Comparison of ENCODE assay signal across 20 cellular contexts in the genomic region with DNA sequence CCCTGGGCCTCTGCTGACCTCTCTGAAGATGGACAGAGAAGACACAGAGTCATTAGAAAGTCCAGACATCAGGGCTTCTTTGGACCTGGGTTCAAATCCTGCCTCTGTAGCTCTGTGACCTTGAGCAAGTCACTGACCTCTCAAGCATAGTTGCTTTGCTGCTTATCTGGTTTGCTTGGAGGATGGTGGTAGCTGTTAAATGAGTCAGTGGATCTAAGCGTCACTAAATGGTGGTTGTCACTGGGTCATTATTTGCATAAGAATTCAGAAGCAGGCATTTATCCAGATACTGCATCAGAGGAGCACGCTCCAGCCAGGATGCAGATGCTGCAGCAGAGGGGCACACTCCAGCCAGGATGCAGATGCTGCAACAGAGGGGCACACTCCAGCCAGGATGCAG.
DNase-seq lines count a peak whose midpoint lies in the region; ATAC-seq, FAIRE-seq and TF ChIP-seq lines count a peak whose summit lies in the region.
"Had no signal": no experiment of that assay in that cellular context is flagged by ENCODE, and none has a peak within 500 bp of the region (broad histone marks: within the 10 kb centered on the region; RNA-seq: fewer than 3 reads in every experiment).

No MANE protein-coding gene starts in this region.

- H3K4me3 ChIP-seq in A549 (no peak overlapping the region), foreskin fibroblast (ENCODE audit: low read depth in 1 of 2, low read length in 2 of 2) (no peak overlapping the region)
- H3K4me3 ChIP-seq: Peyer's patch had no signal

- no peak for TF ChIP-seq CTCF in A549 (IDR thresholded peaks at IDR 0.05)
- no peak for TF ChIP-seq CTCF in foreskin fibroblast (IDR thresholded peaks at IDR 0.05; ENCODE audit: low read depth, low read length)

- no peak for TF ChIP-seq RAD21 in A549 (conservative IDR thresholded peaks at IDR 0.05 in 1 of 2, IDR thresholded peaks at IDR 0.05 in 1 of 2)

- ATAC-seq in A549 (no peak), HG03571 (IDR thresholded peaks at IDR 0.05; ENCODE audit: unreplicated experiment) (no peak)

- no peak for FAIRE-seq in A549 (lab: Jason Lieb, UNC)
- FAIRE-seq: A204.1, D721Med had no signal

- POLR2A ChIA-PET in A549 (lab: Yijun Ruan, JAX), result interaction anchor here (1.3 kb wide), 1 partner anchor 29 kb away, joined by 3 read pairs; no protein-coding TSS in a partner anchor

- CTCF ChIA-PET in A549 (lab: Yijun Ruan, JAX), result interaction anchor here (1.5 kb wide), 1 partner anchor 268 kb away, joined by 5 read pairs; no protein-coding TSS in a partner anchor

- TF ChIP-seq EP300 in A549 (IDR thresholded peaks at IDR 0.05), result no peak

- H3K4me1 ChIP-seq in A549, result peaks cover 19% of the 10 kb centered on the region
- H3K4me1 ChIP-seq: Peyer's patch had no signal

- no peak for TF ChIP-seq POLR2A in A549 (IDR thresholded peaks at IDR 0.05; ENCODE audit: low read length)

- WGBS in A549 (ENCODE audit: missing lambda C conversion rate), result 66% methylated on average over 2 of the region's 2 CpGs

- H3K27ac ChIP-seq in A549, result peak overlapping the region; percentile 7 to 70; a peak in 4 of 6 replicates
- H3K27ac ChIP-seq: Peyer's patch had no signal

- H3K9me3 ChIP-seq in A549, result no peaks in the 10 kb centered on the region
- H3K9me3 ChIP-seq: Peyer's patch had no signal

- DNase-seq in A549 (ENCODE audit: low read depth in 1 of 2, low spot score in 1 of 2), result no peak
- DNase-seq in GM04504 (ENCODE audit: low read depth), result peak; percentile 15
- peak; percentile 33 for DNase-seq in amniotic epithelial cell (ENCODE audit: low read depth)
- peak; percentile 40 to 42 for DNase-seq in foreskin fibroblast
- no peak for DNase-seq in NCI-H1436 (lab: John Stamatoyannopoulos, UW)
- DNase-seq in DMS153 (lab: John Stamatoyannopoulos, UW), result no peak
- DNase-seq in foreskin melanocyte, result no peak
- DNase-seq: CD4-positive, alpha-beta memory T cell; DND-41; HCEC 1CT; KBM-7; NCI-H1092; NCI-H1694; NCI-H2107; NCI-H226; Peyer's patch; SHP77 treated with DMSO at 0.1 percent for 48 hours had no signal

- H3K4me2 ChIP-seq in A549, result no peak overlapping the region

TF ChIP-seq in A549, 52 proteins besides CTCF, POLR2A, EP300 and RAD21:
- TF ChIP-seq POLR2AphosphoS2 (conservative IDR thresholded peaks at IDR 0.05; ENCODE audit: low read length), result no peak
- TF ChIP-seq ZC3H11A (IDR thresholded peaks at IDR 0.05), result no peak
- no peak for TF ChIP-seq CBX8 (IDR thresholded peaks at IDR 0.05)
- no peak for TF ChIP-seq HEYL (CRISPR knock-in tag; IDR thresholded peaks at IDR 0.05)
- no peak for TF ChIP-seq MAFK (IDR thresholded peaks at IDR 0.05; ENCODE audit: partially characterized antibody)
- no peak for TF ChIP-seq ZNF302 (CRISPR knock-in tag; IDR thresholded peaks at IDR 0.05)
TF ChIP-seq in A549: peak in this region for 0.

Comparison
In these comparisons a context has a peak if more than half of its experiments do, and no peak if none do; other contexts are left out.
1. DNase-seq: peak in GM04504 (single experiment), amniotic epithelial cell (single experiment) and foreskin fibroblast (2 of 2); none in A549 (0 of 2), NCI-H1436 (single experiment), DMS153 (single experiment) and foreskin melanocyte (single experiment).